In genomic region chr2:216108967-216109921, GRCh38 we compare ENCODE assay signal across 1 cellular context.
TF ChIP-seq lines count a peak whose summit lies in the region.

Gene XRCC5, plus strand, starts transcription at chr2:216109348. Its CDS starts 89 bp downstream, at chr2:216109437.

TF ChIP-seq in HepG2, 621 proteins besides CTCF, POLR2A, EP300 and RAD21 (continued from another document and continues in another):
- TF ChIP-seq ARID4A (CRISPR knock-in tag; IDR thresholded peaks at IDR 0.05; ENCODE audit: borderline replicate concordance) (peak; percentile 98), GLI4 (CRISPR knock-in tag; IDR thresholded peaks at IDR 0.05; ENCODE audit: borderline replicate concordance) (peak; percentile 95; the same call in 1 of the 2 replicates), SIN3A (IDR thresholded peaks at IDR 0.05; ENCODE audit: borderline replicate concordance, low read depth, low read length) (peak; percentile 96), KMT2A (CRISPR knock-in tag; IDR thresholded peaks at IDR 0.05) (peak; percentile 95), ARID2 (CRISPR knock-in tag; IDR thresholded peaks at IDR 0.05; ENCODE audit: borderline replicate concordance) (no peak), KAT8 (CRISPR knock-in tag; IDR thresholded peaks at IDR 0.05) (peak; percentile 99), ZNF232 (CRISPR knock-in tag; IDR thresholded peaks at IDR 0.05; ENCODE audit: borderline replicate concordance) (peak; percentile 85), SP4 (CRISPR knock-in tag; IDR thresholded peaks at IDR 0.05) (peak; percentile 90), GZF1 (CRISPR knock-in tag; IDR thresholded peaks at IDR 0.05) (peak; percentile 89; the same call in 1 of the 2 replicates), ZC3H4 (CRISPR knock-in tag; IDR thresholded peaks at IDR 0.05; ENCODE audit: borderline replicate concordance) (no peak), ISL2 (CRISPR knock-in tag; IDR thresholded peaks at IDR 0.05) (peak; percentile 88), PRDM4 (CRISPR knock-in tag; IDR thresholded peaks at IDR 0.05; ENCODE audit: borderline replicate concordance) (no peak), NFIB (CRISPR knock-in tag; IDR thresholded peaks at IDR 0.05; ENCODE audit: borderline replicate concordance) (no peak), PHF21A (CRISPR knock-in tag; IDR thresholded peaks at IDR 0.05) (peak; percentile 83), ZNF605 (CRISPR knock-in tag; IDR thresholded peaks at IDR 0.05) (peak; percentile 99), HMG20A (CRISPR knock-in tag; IDR thresholded peaks at IDR 0.05; ENCODE audit: borderline replicate concordance) (0 out of 2 replicates have a peak, but pooled peaks have one; percentile 32), NFATC3 (CRISPR knock-in tag; IDR thresholded peaks at IDR 0.05) (no peak), ETV6 (CRISPR knock-in tag; conservative IDR thresholded peaks at IDR 0.05) (peak; percentile 100), GMEB2 (CRISPR knock-in tag; IDR thresholded peaks at IDR 0.05; ENCODE audit: low read depth) (no peak; the same call in 1 of the 2 replicates), ZNF737 (CRISPR knock-in tag; IDR thresholded peaks at IDR 0.05; ENCODE audit: borderline replicate concordance) (no peak), ZNF275 (CRISPR knock-in tag; IDR thresholded peaks at IDR 0.05; ENCODE audit: borderline replicate concordance) (0 out of 2 replicates have a peak, but pooled peaks have one; percentile 81), ZSCAN29 (CRISPR knock-in tag; conservative IDR thresholded peaks at IDR 0.05) (peak; percentile 90), BORCS8-MEF2B (CRISPR knock-in tag; IDR thresholded peaks at IDR 0.05) (peak; percentile 93), ZNF557 (CRISPR knock-in tag; IDR thresholded peaks at IDR 0.05) (peak; percentile 62; the same call in 1 of the 2 replicates), ZNF224 (CRISPR knock-in tag; IDR thresholded peaks at IDR 0.05) (peak; percentile 79; the same call in 1 of the 2 replicates), CENPT (CRISPR knock-in tag; IDR thresholded peaks at IDR 0.05; ENCODE audit: low read depth) (no peak), ZNF136 (CRISPR knock-in tag; IDR thresholded peaks at IDR 0.05; ENCODE audit: low read depth) (peak; percentile 89), ZNF878 (CRISPR knock-in tag; IDR thresholded peaks at IDR 0.05) (no peak)
- TF ChIP-seq, protein P1, sequence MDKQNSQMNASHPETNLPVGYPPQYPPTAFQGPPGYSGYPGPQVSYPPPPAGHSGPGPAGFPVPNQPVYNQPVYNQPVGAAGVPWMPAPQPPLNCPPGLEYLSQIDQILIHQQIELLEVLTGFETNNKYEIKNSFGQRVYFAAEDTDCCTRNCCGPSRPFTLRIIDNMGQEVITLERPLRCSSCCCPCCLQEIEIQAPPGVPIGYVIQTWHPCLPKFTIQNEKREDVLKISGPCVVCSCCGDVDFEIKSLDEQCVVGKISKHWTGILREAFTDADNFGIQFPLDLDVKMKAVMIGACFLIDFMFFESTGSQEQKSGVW (CRISPR knock-in tag; IDR thresholded peaks at IDR 0.05; ENCODE audit: borderline replicate concordance): no peak
- TF ChIP-seq, protein P2, sequence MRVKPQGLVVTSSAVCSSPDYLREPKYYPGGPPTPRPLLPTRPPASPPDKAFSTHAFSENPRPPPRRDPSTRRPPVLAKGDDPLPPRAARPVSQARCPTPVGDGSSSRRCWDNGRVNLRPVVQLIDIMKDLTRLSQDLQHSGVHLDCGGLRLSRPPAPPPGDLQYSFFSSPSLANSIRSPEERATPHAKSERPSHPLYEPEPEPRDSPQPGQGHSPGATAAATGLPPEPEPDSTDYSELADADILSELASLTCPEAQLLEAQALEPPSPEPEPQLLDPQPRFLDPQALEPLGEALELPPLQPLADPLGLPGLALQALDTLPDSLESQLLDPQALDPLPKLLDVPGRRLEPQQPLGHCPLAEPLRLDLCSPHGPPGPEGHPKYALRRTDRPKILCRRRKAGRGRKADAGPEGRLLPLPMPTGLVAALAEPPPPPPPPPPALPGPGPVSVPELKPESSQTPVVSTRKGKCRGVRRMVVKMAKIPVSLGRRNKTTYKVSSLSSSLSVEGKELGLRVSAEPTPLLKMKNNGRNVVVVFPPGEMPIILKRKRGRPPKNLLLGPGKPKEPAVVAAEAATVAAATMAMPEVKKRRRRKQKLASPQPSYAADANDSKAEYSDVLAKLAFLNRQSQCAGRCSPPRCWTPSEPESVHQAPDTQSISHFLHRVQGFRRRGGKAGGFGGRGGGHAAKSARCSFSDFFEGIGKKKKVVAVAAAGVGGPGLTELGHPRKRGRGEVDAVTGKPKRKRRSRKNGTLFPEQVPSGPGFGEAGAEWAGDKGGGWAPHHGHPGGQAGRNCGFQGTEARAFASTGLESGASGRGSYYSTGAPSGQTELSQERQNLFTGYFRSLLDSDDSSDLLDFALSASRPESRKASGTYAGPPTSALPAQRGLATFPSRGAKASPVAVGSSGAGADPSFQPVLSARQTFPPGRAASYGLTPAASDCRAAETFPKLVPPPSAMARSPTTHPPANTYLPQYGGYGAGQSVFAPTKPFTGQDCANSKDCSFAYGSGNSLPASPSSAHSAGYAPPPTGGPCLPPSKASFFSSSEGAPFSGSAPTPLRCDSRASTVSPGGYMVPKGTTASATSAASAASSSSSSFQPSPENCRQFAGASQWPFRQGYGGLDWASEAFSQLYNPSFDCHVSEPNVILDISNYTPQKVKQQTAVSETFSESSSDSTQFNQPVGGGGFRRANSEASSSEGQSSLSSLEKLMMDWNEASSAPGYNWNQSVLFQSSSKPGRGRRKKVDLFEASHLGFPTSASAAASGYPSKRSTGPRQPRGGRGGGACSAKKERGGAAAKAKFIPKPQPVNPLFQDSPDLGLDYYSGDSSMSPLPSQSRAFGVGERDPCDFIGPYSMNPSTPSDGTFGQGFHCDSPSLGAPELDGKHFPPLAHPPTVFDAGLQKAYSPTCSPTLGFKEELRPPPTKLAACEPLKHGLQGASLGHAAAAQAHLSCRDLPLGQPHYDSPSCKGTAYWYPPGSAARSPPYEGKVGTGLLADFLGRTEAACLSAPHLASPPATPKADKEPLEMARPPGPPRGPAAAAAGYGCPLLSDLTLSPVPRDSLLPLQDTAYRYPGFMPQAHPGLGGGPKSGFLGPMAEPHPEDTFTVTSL (CRISPR knock-in tag; IDR thresholded peaks at IDR 0.05; ENCODE audit: borderline replicate concordance): peak; percentile 61; the same call in 1 of the 2 replicates
- TF ChIP-seq, protein P3, sequence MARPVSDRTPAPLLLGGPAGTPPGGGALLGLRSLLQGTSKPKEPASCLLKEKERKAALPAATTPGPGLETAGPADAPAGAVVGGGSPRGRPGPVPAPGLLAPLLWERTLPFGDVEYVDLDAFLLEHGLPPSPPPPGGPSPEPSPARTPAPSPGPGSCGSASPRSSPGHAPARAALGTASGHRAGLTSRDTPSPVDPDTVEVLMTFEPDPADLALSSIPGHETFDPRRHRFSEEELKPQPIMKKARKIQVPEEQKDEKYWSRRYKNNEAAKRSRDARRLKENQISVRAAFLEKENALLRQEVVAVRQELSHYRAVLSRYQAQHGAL (CRISPR knock-in tag; IDR thresholded peaks at IDR 0.05; ENCODE audit: not compliant biosample characterization): no peak
